In the genomic region with DNA sequence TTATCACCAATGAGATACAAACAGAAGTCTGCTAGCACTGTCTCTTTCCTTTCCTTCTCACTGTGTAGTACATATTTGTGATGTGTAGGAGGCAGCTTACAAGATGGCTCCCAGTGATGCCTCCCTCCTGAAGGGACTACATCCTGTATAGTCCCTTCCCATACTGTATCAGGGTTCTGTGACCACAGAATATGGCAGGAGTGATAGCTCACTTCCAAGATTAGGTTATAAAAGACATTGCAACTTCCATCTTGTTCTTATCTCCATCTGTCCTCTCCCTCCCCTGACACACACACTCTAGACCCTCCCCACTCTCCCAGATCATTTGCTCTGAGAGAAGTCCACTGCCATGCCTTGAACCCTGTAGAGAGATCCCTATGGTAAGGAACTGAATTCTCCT, we compare ENCODE assay signal across 1 cellular context.
TF ChIP-seq lines count a peak whose summit lies in the region.

No MANE protein-coding gene starts in this region.

TF ChIP-seq in K562, 482 proteins besides CTCF, POLR2A, EP300 and RAD21 (continued from another document and continues in another):
- TF ChIP-seq, protein P1, sequence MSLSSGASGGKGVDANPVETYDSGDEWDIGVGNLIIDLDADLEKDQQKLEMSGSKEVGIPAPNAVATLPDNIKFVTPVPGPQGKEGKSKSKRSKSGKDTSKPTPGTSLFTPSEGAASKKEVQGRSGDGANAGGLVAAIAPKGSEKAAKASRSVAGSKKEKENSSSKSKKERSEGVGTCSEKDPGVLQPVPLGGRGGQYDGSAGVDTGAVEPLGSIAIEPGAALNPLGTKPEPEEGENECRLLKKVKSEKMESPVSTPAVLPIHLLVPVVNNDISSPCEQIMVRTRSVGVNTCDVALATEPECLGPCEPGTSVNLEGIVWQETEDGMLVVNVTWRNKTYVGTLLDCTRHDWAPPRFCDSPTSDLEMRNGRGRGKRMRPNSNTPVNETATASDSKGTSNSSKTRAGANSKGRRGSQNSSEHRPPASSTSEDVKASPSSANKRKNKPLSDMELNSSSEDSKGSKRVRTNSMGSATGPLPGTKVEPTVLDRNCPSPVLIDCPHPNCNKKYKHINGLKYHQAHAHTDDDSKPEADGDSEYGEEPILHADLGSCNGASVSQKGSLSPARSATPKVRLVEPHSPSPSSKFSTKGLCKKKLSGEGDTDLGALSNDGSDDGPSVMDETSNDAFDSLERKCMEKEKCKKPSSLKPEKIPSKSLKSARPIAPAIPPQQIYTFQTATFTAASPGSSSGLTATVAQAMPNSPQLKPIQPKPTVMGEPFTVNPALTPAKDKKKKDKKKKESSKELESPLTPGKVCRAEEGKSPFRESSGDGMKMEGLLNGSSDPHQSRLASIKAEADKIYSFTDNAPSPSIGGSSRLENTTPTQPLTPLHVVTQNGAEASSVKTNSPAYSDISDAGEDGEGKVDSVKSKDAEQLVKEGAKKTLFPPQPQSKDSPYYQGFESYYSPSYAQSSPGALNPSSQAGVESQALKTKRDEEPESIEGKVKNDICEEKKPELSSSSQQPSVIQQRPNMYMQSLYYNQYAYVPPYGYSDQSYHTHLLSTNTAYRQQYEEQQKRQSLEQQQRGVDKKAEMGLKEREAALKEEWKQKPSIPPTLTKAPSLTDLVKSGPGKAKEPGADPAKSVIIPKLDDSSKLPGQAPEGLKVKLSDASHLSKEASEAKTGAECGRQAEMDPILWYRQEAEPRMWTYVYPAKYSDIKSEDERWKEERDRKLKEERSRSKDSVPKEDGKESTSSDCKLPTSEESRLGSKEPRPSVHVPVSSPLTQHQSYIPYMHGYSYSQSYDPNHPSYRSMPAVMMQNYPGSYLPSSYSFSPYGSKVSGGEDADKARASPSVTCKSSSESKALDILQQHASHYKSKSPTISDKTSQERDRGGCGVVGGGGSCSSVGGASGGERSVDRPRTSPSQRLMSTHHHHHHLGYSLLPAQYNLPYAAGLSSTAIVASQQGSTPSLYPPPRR (CRISPR knock-in tag; IDR thresholded peaks at IDR 0.05; ENCODE audit: borderline replicate concordance): no peak
- TF ChIP-seq KAT2B (IDR thresholded peaks at IDR 0.05; ENCODE audit: low read depth, low read length) (no peak), TAF7 (tag; IDR thresholded peaks at IDR 0.05) (no peak), MEF2D (tag; conservative IDR thresholded peaks at IDR 0.05; ENCODE audit: low read depth) (0 out of 2 replicates have a peak, but pooled peaks have one; percentile 43), ETS2 (tag; IDR thresholded peaks at IDR 0.05; ENCODE audit: borderline replicate concordance, poor library complexity, severe bottlenecking) (no peak), FUS (optimal IDR thresholded peaks at IDR 0.05; ENCODE audit: low read depth, low read length) (no peak), PTTG1 (tag; IDR thresholded peaks at IDR 0.05; ENCODE audit: low read depth) (no peak), KAT7 (CRISPR knock-in tag; IDR thresholded peaks at IDR 0.05; ENCODE audit: borderline replicate concordance) (no peak), FOS (IDR thresholded peaks at IDR 0.05; ENCODE audit: extremely low read depth, insufficient read length) (no peak), GTF2A2 (tag; IDR thresholded peaks at IDR 0.05) (no peak), RAD51 (IDR thresholded peaks at IDR 0.05; ENCODE audit: borderline replicate concordance, low read depth) (no peak), CBX2 (IDR thresholded peaks at IDR 0.05; ENCODE audit: insufficient read depth, low read length, poor library complexity, severe bottlenecking) (no peak), PCBP2 (IDR thresholded peaks at IDR 0.05; ENCODE audit: low read depth, low read length, poor library complexity, severe bottlenecking) (no peak), PML (IDR thresholded peaks at IDR 0.05; ENCODE audit: low read length) (no peak), ETV5 (CRISPR knock-in tag; IDR thresholded peaks at IDR 0.05; ENCODE audit: low read depth) (no peak), ZNF232 (CRISPR knock-in tag; IDR thresholded peaks at IDR 0.05) (no peak), TCF3 (CRISPR knock-in tag; IDR thresholded peaks at IDR 0.05) (peak; percentile 12; the same call in 1 of the 2 replicates), NCOA4 (IDR thresholded peaks at IDR 0.05; ENCODE audit: partially characterized antibody) (no peak), XRCC5 (IDR thresholded peaks at IDR 0.05; ENCODE audit: low read depth, low read length) (no peak), KLF10 (CRISPR knock-in tag; IDR thresholded peaks at IDR 0.05) (no peak)
- TF ChIP-seq, protein P2, sequence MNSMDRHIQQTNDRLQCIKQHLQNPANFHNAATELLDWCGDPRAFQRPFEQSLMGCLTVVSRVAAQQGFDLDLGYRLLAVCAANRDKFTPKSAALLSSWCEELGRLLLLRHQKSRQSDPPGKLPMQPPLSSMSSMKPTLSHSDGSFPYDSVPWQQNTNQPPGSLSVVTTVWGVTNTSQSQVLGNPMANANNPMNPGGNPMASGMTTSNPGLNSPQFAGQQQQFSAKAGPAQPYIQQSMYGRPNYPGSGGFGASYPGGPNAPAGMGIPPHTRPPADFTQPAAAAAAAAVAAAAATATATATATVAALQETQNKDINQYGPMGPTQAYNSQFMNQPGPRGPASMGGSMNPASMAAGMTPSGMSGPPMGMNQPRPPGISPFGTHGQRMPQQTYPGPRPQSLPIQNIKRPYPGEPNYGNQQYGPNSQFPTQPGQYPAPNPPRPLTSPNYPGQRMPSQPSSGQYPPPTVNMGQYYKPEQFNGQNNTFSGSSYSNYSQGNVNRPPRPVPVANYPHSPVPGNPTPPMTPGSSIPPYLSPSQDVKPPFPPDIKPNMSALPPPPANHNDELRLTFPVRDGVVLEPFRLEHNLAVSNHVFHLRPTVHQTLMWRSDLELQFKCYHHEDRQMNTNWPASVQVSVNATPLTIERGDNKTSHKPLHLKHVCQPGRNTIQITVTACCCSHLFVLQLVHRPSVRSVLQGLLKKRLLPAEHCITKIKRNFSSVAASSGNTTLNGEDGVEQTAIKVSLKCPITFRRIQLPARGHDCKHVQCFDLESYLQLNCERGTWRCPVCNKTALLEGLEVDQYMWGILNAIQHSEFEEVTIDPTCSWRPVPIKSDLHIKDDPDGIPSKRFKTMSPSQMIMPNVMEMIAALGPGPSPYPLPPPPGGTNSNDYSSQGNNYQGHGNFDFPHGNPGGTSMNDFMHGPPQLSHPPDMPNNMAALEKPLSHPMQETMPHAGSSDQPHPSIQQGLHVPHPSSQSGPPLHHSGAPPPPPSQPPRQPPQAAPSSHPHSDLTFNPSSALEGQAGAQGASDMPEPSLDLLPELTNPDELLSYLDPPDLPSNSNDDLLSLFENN (IDR thresholded peaks at IDR 0.05; ENCODE audit: low read depth in 2 of 2, low read length in 2 of 2): no peak
- TF ChIP-seq, protein P3, sequence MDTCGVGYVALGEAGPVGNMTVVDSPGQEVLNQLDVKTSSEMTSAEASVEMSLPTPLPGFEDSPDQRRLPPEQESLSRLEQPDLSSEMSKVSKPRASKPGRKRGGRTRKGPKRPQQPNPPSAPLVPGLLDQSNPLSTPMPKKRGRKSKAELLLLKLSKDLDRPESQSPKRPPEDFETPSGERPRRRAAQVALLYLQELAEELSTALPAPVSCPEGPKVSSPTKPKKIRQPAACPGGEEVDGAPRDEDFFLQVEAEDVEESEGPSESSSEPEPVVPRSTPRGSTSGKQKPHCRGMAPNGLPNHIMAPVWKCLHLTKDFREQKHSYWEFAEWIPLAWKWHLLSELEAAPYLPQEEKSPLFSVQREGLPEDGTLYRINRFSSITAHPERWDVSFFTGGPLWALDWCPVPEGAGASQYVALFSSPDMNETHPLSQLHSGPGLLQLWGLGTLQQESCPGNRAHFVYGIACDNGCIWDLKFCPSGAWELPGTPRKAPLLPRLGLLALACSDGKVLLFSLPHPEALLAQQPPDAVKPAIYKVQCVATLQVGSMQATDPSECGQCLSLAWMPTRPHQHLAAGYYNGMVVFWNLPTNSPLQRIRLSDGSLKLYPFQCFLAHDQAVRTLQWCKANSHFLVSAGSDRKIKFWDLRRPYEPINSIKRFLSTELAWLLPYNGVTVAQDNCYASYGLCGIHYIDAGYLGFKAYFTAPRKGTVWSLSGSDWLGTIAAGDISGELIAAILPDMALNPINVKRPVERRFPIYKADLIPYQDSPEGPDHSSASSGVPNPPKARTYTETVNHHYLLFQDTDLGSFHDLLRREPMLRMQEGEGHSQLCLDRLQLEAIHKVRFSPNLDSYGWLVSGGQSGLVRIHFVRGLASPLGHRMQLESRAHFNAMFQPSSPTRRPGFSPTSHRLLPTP (IDR thresholded peaks at IDR 0.05; ENCODE audit: borderline replicate concordance, extremely low read depth, insufficient read length): no peak
- TF ChIP-seq, protein P4, sequence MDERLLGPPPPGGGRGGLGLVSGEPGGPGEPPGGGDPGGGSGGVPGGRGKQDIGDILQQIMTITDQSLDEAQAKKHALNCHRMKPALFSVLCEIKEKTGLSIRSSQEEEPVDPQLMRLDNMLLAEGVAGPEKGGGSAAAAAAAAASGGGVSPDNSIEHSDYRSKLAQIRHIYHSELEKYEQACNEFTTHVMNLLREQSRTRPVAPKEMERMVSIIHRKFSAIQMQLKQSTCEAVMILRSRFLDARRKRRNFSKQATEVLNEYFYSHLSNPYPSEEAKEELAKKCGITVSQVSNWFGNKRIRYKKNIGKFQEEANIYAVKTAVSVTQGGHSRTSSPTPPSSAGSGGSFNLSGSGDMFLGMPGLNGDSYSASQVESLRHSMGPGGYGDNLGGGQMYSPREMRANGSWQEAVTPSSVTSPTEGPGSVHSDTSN (CRISPR knock-in tag; IDR thresholded peaks at IDR 0.05; ENCODE audit: low read depth): no peak
- TF ChIP-seq, protein P4 (tag; conservative IDR thresholded peaks at IDR 0.05; ENCODE audit: low read depth): 0 out of 2 replicates have a peak, but pooled peaks have one; percentile 6
- TF ChIP-seq, protein P5, sequence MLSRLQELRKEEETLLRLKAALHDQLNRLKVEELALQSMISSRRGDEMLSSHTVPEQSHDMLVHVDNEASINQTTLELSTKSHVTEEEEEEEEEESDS (CRISPR knock-in tag; IDR thresholded peaks at IDR 0.05): no peak
- TF ChIP-seq, protein P6, sequence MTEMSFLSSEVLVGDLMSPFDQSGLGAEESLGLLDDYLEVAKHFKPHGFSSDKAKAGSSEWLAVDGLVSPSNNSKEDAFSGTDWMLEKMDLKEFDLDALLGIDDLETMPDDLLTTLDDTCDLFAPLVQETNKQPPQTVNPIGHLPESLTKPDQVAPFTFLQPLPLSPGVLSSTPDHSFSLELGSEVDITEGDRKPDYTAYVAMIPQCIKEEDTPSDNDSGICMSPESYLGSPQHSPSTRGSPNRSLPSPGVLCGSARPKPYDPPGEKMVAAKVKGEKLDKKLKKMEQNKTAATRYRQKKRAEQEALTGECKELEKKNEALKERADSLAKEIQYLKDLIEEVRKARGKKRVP (CRISPR knock-in tag; IDR thresholded peaks at IDR 0.05): 0 out of 2 replicates have a peak, but pooled peaks have one; percentile 27
- TF ChIP-seq, protein P7, sequence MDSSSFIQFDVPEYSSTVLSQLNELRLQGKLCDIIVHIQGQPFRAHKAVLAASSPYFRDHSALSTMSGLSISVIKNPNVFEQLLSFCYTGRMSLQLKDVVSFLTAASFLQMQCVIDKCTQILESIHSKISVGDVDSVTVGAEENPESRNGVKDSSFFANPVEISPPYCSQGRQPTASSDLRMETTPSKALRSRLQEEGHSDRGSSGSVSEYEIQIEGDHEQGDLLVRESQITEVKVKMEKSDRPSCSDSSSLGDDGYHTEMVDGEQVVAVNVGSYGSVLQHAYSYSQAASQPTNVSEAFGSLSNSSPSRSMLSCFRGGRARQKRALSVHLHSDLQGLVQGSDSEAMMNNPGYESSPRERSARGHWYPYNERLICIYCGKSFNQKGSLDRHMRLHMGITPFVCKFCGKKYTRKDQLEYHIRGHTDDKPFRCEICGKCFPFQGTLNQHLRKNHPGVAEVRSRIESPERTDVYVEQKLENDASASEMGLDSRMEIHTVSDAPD (CRISPR knock-in tag; IDR thresholded peaks at IDR 0.05): no peak
- TF ChIP-seq, protein P8, sequence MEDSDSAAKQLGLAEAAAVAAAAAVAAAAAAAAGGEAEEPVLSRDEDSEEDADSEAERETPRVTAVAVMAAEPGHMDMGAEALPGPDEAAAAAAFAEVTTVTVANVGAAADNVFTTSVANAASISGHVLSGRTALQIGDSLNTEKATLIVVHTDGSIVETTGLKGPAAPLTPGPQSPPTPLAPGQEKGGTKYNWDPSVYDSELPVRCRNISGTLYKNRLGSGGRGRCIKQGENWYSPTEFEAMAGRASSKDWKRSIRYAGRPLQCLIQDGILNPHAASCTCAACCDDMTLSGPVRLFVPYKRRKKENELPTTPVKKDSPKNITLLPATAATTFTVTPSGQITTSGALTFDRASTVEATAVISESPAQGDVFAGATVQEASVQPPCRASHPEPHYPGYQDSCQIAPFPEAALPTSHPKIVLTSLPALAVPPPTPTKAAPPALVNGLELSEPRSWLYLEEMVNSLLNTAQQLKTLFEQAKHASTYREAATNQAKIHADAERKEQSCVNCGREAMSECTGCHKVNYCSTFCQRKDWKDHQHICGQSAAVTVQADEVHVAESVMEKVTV (CRISPR knock-in tag; IDR thresholded peaks at IDR 0.05): no peak
- TF ChIP-seq, protein P9, sequence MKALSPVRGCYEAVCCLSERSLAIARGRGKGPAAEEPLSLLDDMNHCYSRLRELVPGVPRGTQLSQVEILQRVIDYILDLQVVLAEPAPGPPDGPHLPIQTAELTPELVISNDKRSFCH (CRISPR knock-in tag; IDR thresholded peaks at IDR 0.05): no peak
- TF ChIP-seq, protein P9 (tag; IDR thresholded peaks at IDR 0.05): peak; percentile 63; the same call in 1 of the 2 replicates
- TF ChIP-seq, protein P10, sequence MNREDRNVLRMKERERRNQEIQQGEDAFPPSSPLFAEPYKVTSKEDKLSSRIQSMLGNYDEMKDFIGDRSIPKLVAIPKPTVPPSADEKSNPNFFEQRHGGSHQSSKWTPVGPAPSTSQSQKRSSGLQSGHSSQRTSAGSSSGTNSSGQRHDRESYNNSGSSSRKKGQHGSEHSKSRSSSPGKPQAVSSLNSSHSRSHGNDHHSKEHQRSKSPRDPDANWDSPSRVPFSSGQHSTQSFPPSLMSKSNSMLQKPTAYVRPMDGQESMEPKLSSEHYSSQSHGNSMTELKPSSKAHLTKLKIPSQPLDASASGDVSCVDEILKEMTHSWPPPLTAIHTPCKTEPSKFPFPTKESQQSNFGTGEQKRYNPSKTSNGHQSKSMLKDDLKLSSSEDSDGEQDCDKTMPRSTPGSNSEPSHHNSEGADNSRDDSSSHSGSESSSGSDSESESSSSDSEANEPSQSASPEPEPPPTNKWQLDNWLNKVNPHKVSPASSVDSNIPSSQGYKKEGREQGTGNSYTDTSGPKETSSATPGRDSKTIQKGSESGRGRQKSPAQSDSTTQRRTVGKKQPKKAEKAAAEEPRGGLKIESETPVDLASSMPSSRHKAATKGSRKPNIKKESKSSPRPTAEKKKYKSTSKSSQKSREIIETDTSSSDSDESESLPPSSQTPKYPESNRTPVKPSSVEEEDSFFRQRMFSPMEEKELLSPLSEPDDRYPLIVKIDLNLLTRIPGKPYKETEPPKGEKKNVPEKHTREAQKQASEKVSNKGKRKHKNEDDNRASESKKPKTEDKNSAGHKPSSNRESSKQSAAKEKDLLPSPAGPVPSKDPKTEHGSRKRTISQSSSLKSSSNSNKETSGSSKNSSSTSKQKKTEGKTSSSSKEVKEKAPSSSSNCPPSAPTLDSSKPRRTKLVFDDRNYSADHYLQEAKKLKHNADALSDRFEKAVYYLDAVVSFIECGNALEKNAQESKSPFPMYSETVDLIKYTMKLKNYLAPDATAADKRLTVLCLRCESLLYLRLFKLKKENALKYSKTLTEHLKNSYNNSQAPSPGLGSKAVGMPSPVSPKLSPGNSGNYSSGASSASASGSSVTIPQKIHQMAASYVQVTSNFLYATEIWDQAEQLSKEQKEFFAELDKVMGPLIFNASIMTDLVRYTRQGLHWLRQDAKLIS (CRISPR knock-in tag; IDR thresholded peaks at IDR 0.05): no peak
